2 cellular contexts compared by ENCODE assay signal in genomic region chrX:1537716-1538090, GRCh38.
TF ChIP-seq lines count a peak whose summit lies in the region.
"Not testable (repeated sequence)": the region's sequence is repeated elsewhere in the genome, so short reads cannot be mapped to it uniquely, and the experiment has no call there.

No MANE protein-coding gene starts in this region.

TF ChIP-seq in K562, 482 proteins besides CTCF, POLR2A, EP300 and RAD21:
- TF ChIP-seq CEBPG (CRISPR knock-in tag; IDR thresholded peaks at IDR 0.05): not testable (repeated sequence)
- TF ChIP-seq CEBPG (tag; conservative IDR thresholded peaks at IDR 0.05 in 1 of 2, IDR thresholded peaks at IDR 0.05 in 1 of 2) (0 out of 4 replicates have a peak, but pooled peaks of 1 of the 2 experiments have one; percentile 1), CEBPB (tag; IDR thresholded peaks at IDR 0.05) (peak; percentile 4; the same call in 1 of the 2 replicates)

TF ChIP-seq in HepG2, 621 proteins besides CTCF, POLR2A, EP300 and RAD21:
- TF ChIP-seq MEIS2 (CRISPR knock-in tag; IDR thresholded peaks at IDR 0.05) (0 out of 2 replicates have a peak, but pooled peaks have one; percentile 33), ZSCAN25 (CRISPR knock-in tag; IDR thresholded peaks at IDR 0.05) (peak; percentile 21; the same call in 1 of the 2 replicates), RFXAP (CRISPR knock-in tag; IDR thresholded peaks at IDR 0.05; ENCODE audit: borderline replicate concordance) (0 out of 2 replicates have a peak, but pooled peaks have one; percentile 6), ZNF460 (CRISPR knock-in tag; IDR thresholded peaks at IDR 0.05; ENCODE audit: borderline replicate concordance) (peak; percentile 92)
